Comparison of ENCODE assay signal across 13 cellular contexts in the genomic region with DNA sequence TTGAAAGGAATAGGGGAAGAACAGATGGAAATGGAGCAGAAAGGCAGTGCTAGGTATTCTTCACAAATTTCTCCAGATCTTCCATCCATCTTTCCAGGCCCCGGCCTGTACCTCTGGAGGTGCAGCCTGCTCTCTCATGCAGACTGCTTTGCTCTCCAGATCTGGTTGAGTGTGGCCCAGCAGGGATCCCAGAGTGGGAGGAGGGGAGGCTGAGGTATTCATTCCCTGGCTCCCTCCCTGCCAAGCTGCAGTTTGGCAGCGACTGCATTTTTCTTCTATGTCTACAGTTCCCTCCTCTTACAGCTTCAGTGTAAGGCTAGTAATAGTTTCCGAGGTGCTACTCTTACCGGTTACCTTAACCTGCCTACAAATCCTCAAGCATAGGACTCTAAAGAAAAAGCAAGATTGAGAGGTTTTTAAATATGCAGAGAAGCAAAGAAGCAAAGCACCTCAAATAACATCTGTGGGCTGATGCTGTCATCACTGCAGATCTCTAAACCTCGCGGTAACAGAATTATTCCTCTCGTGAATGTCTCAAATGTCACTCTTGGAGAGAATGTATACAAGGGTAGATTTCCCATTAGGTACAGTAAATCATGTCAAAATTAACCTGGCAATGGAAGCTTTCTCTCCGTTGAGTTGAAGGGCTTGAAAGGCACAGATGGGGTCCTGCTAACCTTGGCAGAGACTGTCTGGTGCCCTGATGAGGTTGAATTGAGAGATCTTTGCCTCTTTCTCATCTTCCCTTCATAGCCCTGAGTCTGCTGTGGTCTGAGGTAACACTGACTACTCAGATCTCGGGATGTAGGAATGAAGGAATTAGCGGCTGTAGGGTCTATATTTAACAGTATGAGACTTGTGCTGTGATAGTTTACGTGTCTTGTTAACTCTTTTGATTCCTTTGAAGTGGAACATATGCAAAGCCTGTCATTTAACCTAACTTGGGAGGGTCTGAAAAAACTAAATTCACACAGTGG.
A peak's percentile ranks its signal among the peaks of the same experiment; 100 is the strongest.
DNase-seq lines count a peak whose midpoint lies in the region; ATAC-seq and TF ChIP-seq lines count a peak whose summit lies in the region.
"Had no signal": no experiment of that assay in that cellular context is flagged by ENCODE, and none has a peak within 500 bp of the region (broad histone marks: within the 10 kb centered on the region; RNA-seq: fewer than 3 reads in every experiment).

No MANE protein-coding gene starts in this region.

- peaks cover 2% of the 10 kb centered on the region for H3K4me1 ChIP-seq in mesendoderm (ENCODE audit: control insufficient read depth, low read depth, low read length)
- H3K4me1 ChIP-seq in CD8-positive, alpha-beta T cell (ENCODE audit: insufficient read depth, low read length), result no peaks in the 10 kb centered on the region
- no peaks in the 10 kb centered on the region for H3K4me1 ChIP-seq in transverse colon
- H3K4me1 ChIP-seq: spleen had no signal

- H3K56ac ChIP-seq in mesendoderm (ENCODE audit: low read length), result no peak overlapping the region

- no peaks in the 10 kb centered on the region for H3K36me3 ChIP-seq in mesendoderm (ENCODE audit: control insufficient read depth, insufficient read depth, low read length)
- no peaks in the 10 kb centered on the region for H3K36me3 ChIP-seq in CD8-positive, alpha-beta T cell (ENCODE audit: insufficient read depth, low read length)
- no peaks in the 10 kb centered on the region for H3K36me3 ChIP-seq in transverse colon
- H3K36me3 ChIP-seq: spleen had no signal

- no peak overlapping the region for H4K8ac ChIP-seq in mesendoderm (ENCODE audit: low read depth, low read length)

- no peaks in the 10 kb centered on the region for H3K36me3 Mint-ChIP-seq in CD8-positive, alpha-beta T cell
- H3K36me3 Mint-ChIP-seq: IgD-negative memory B cell had no signal

- H2AK5ac ChIP-seq in mesendoderm (ENCODE audit: low read length), result no peak overlapping the region

- H3K4me2 ChIP-seq in mesendoderm (ENCODE audit: low read length), result no peak overlapping the region

- no peaks in the 10 kb centered on the region for H3K9me3 Mint-ChIP-seq in CD8-positive, alpha-beta T cell
- H3K9me3 Mint-ChIP-seq: IgD-negative memory B cell had no signal

- no peak overlapping the region for H3K4me3 Mint-ChIP-seq in CD8-positive, alpha-beta T cell
- H3K4me3 Mint-ChIP-seq: IgD-negative memory B cell had no signal

- no peaks in the 10 kb centered on the region for H3K79me1 ChIP-seq in mesendoderm (ENCODE audit: low read length)

- no peak for ATAC-seq in CD8-positive, alpha-beta T cell
- ATAC-seq in GM21367 (IDR thresholded peaks at IDR 0.05; ENCODE audit: unreplicated experiment), result no peak

- no peaks in the 10 kb centered on the region for H3K4me1 Mint-ChIP-seq in CD8-positive, alpha-beta T cell (ENCODE audit: low read depth)
- H3K4me1 Mint-ChIP-seq: IgD-negative memory B cell had no signal

- no CpG with 5 or more reads among the region's 11 CpGs for WGBS in mesendoderm (ENCODE audit: extremely low coverage, insufficient coverage, low lambda C conversion rate)
- WGBS in transverse colon (ENCODE audit: low coverage in 1 of 2), 2 donors, result 66 to 76% methylated on average over 6 to 11 of the region's 11 CpGs

- H2BK15ac ChIP-seq in mesendoderm (replicated peaks; ENCODE audit: low read depth), result no peak overlapping the region

- H3K9me3 ChIP-seq in CD8-positive, alpha-beta T cell (ENCODE audit: low read length), result no peaks in the 10 kb centered on the region
- no peaks in the 10 kb centered on the region for H3K9me3 ChIP-seq in transverse colon
- H3K9me3 ChIP-seq: spleen had no signal

- H4K5ac ChIP-seq in mesendoderm (ENCODE audit: low read length), result no peak overlapping the region

- H2BK5ac ChIP-seq in mesendoderm (ENCODE audit: low read length), result no peak overlapping the region

- TF ChIP-seq EP300 in transverse colon (IDR thresholded peaks at IDR 0.05; ENCODE audit: low read depth), result no peak

- H3K79me2 ChIP-seq in mesendoderm (ENCODE audit: control insufficient read depth, insufficient read depth, low read length), result no peaks in the 10 kb centered on the region

- H3K9ac ChIP-seq in mesendoderm (ENCODE audit: low read length), result no peak overlapping the region

- no peak overlapping the region for H3K4ac ChIP-seq in mesendoderm (ENCODE audit: low read depth, low read length)

- no peak overlapping the region for H3K23ac ChIP-seq in mesendoderm (ENCODE audit: low read length)

- H3K4me3 ChIP-seq in AG09309 (ENCODE audit: control insufficient read depth, low read depth, low read length) (no peak overlapping the region), choroid plexus epithelial cell (ENCODE audit: low read depth, low read length) (no peak overlapping the region), mesendoderm (ENCODE audit: low read length) (no peak overlapping the region), transverse colon (no peak overlapping the region)
- H3K4me3 ChIP-seq in CD8-positive, alpha-beta T cell (ENCODE audit: low read depth, low read length), result no peak overlapping the region
- H3K4me3 ChIP-seq: spleen had no signal

- in situ Hi-C loops in transverse colon (cut with MboI; ENCODE audit: low pct_ligation_motif_present in 1 of 4, low pct_unique_long_range_greater_than_20kb in 1 of 4, low sequenced_read_pairs in 3 of 4), result no loop called here

- no peak overlapping the region for H3K18ac ChIP-seq in mesendoderm (ENCODE audit: low read length)

- DNase-seq in AG09309 (ENCODE audit: low read depth) (peak; percentile 7), NCI-H1092 treated with DMSO at 0.1 percent for 48 hours (lab: John Stamatoyannopoulos, UW) (peak; percentile 61), choroid plexus epithelial cell (ENCODE audit: low read depth) (peak; percentile 75), mesendoderm (peak; percentile 74), HK-2 (ENCODE audit: unreplicated experiment) (no peak), transverse colon (no peak)
- no peak for DNase-seq in CD8-positive, alpha-beta T cell
- DNase-seq: activated CD8-positive, alpha-beta memory T cell treated with anti-CD3 and anti-CD28 coated beads, Interleukin-2, amount 50 U/mL, for 4 hours; midbrain; spleen had no signal

- intact Hi-C loops in CD8-positive, alpha-beta T cell (cut with DNase I, micrococcal nuclease), result no loop called here
- intact Hi-C loops in transverse colon (cut with DNase I; ENCODE audit: low total_unique reads), result no loop called here

- H3K27ac Mint-ChIP-seq in CD8-positive, alpha-beta T cell, result no peak overlapping the region
- H3K27ac Mint-ChIP-seq: IgD-negative memory B cell had no signal

- CTCF ChIA-PET in CD8-positive, alpha-beta T cell (lab: Charles Lee), result no interaction called here

- no peaks in the 10 kb centered on the region for H3K27me3 ChIP-seq in mesendoderm (ENCODE audit: insufficient read depth, low read length, poor library complexity)
- H3K27me3 ChIP-seq in CD8-positive, alpha-beta T cell (ENCODE audit: insufficient read depth, low read length), result no peaks in the 10 kb centered on the region
- no peaks in the 10 kb centered on the region for H3K27me3 ChIP-seq in transverse colon
- H3K27me3 ChIP-seq: spleen had no signal

- H2BK120ac ChIP-seq in mesendoderm (ENCODE audit: low read depth, low read length), result no peak overlapping the region

- POLR2A ChIA-PET in CD8-positive, alpha-beta T cell (lab: Charles Lee), result no interaction called here

- TF ChIP-seq POLR2A in transverse colon (IDR thresholded peaks at IDR 0.05), result no peak

- H3K27ac ChIP-seq in mesendoderm (ENCODE audit: low read depth, low read length), result no peak overlapping the region
- H3K27ac ChIP-seq in CD8-positive, alpha-beta T cell (ENCODE audit: low read depth, low read length), result no peak overlapping the region
- no peak overlapping the region for H3K27ac ChIP-seq in transverse colon
- H3K27ac ChIP-seq: C4-2B, spleen had no signal

- no peaks in the 10 kb centered on the region for H3K27me3 Mint-ChIP-seq in CD8-positive, alpha-beta T cell (ENCODE audit: low read depth)
- H3K27me3 Mint-ChIP-seq: IgD-negative memory B cell had no signal

- no peak for TF ChIP-seq CTCF in AG09309 (IDR thresholded peaks at IDR 0.05; ENCODE audit: control insufficient read depth, insufficient read depth, low read depth, low read length, missing control alignments)
- TF ChIP-seq CTCF in choroid plexus epithelial cell (conservative IDR thresholded peaks at IDR 0.05; ENCODE audit: low read depth, low read length), result no peak
- no peak for TF ChIP-seq CTCF in CD8-positive, alpha-beta T cell (IDR thresholded peaks at IDR 0.05)
- no peak for TF ChIP-seq CTCF in transverse colon (IDR thresholded peaks at IDR 0.05)

Comparison
In these comparisons a context has a peak if more than half of its experiments do, and no peak if none do; other contexts are left out.
1. DNase-seq: peak in AG09309 (single experiment), NCI-H1092 treated with DMSO at 0.1 percent for 48 hours (single experiment), choroid plexus epithelial cell (single experiment) and mesendoderm (single experiment); none in HK-2 (single experiment), CD8-positive, alpha-beta T cell (0 of 7) and transverse colon (single experiment).